ENCODE assay signal across 9 cellular contexts in genomic region chr14:74257078-74257987, GRCh38. TPM values are rescaled to one million over a fixed set of nuclear protein-coding genes. Genes with fewer than 3 reads are reported as not detected.
DNase-seq lines count a peak whose midpoint lies in the region; ATAC-seq, FAIRE-seq and TF ChIP-seq lines count a peak whose summit lies in the region.
"Had no signal": no experiment of that assay in that cellular context is flagged by ENCODE, and none has a peak within 500 bp of the region (broad histone marks: within the 10 kb centered on the region; RNA-seq: fewer than 3 reads in every experiment).

No MANE protein-coding gene starts in this region.

- H3K27ac ChIP-seq in Peyer's patch (no peak overlapping the region), osteoblast (ENCODE audit: low read depth, low read length) (no peak overlapping the region), thymus (ENCODE audit: low read depth) (no peak overlapping the region)

- peaks cover 0 to 8% of the 10 kb centered on the region in 2 donors for H3K27me3 ChIP-seq in Peyer's patch
- peaks cover 18% of the 10 kb centered on the region for H3K27me3 ChIP-seq in osteoblast (ENCODE audit: insufficient read depth, low read length)
- H3K27me3 ChIP-seq in thymus (ENCODE audit: control insufficient read depth, insufficient read depth): peaks cover 12% of the 10 kb centered on the region

- no peaks in the 10 kb centered on the region for H3K79me2 ChIP-seq in osteoblast (ENCODE audit: insufficient read depth, low read length)

- H3K36me3 ChIP-seq in Peyer's patch (no peaks in the 10 kb centered on the region), osteoblast (ENCODE audit: insufficient read depth, low read length) (no peaks in the 10 kb centered on the region), thymus (ENCODE audit: control insufficient read depth, insufficient read depth) (no peaks in the 10 kb centered on the region)

- 4% methylated on average over 72 of the region's 72 CpGs for WGBS in thymus

- no peaks in the 10 kb centered on the region for H4K20me1 ChIP-seq in osteoblast (ENCODE audit: insufficient read depth, low read length)

- ATAC-seq in HG03432 (IDR thresholded peaks at IDR 0.05; ENCODE audit: unreplicated experiment) (peak; percentile 87), GM19324 (IDR thresholded peaks at IDR 0.05; ENCODE audit: low FRiP score, unreplicated experiment) (no peak)

- FAIRE-seq in GM12892 (lab: Jason Lieb, UNC): peak; percentile 88

- H2AFZ ChIP-seq in osteoblast (ENCODE audit: low read length): peak overlapping the region; percentile 67

- TF ChIP-seq POLR2A in GM12892 (IDR thresholded peaks at IDR 0.05; ENCODE audit: low read depth, low read length): no peak
- TF ChIP-seq POLR2A in Peyer's patch (IDR thresholded peaks at IDR 0.05): no peak

- peak overlapping the region; percentile 46 to 68 (median 61) for H3K4me3 ChIP-seq in Peyer's patch
- peak overlapping the region; percentile 74 for H3K4me3 ChIP-seq in osteoblast (ENCODE audit: insufficient read depth, low read length)
- peak overlapping the region; percentile 64 for H3K4me3 ChIP-seq in thymus (ENCODE audit: low read length)

- TF ChIP-seq CTCF in Peyer's patch (IDR thresholded peaks at IDR 0.05): peak; percentile 67 to 97 (median 91)
- TF ChIP-seq CTCF in osteoblast (IDR thresholded peaks at IDR 0.05; ENCODE audit: extremely low read depth, low read depth, low read length): peak; percentile 63

- DNase-seq in GM12892 (ENCODE audit: insufficient read length): peak; percentile 82
- DNase-seq in Peyer's patch: peak; percentile 20 to 71 (median 54)
- peak; percentile 87 for DNase-seq in activated effector memory CD4-positive, alpha-beta T cell treated with anti-CD3 and anti-CD28 coated beads, Interleukin-2, amount 50 U/mL, for 16 hours
- peak; percentile 54 for DNase-seq in glomerular visceral epithelial cell (ENCODE audit: extremely low spot score)
- peak; percentile 95 for DNase-seq in osteoblast (ENCODE audit: insufficient read length, low spot score, missing footprints)

- H3K4me2 ChIP-seq in osteoblast (ENCODE audit: insufficient read depth, low read length): peak overlapping the region; percentile 85

- H3K9me3 ChIP-seq in Peyer's patch (no peaks in the 10 kb centered on the region), osteoblast (ENCODE audit: low read depth, low read length) (no peaks in the 10 kb centered on the region), thymus (ENCODE audit: control insufficient read depth) (no peaks in the 10 kb centered on the region)

- peaks cover 0 to 15% (median 9%) of the 10 kb centered on the region in 4 donors for H3K4me1 ChIP-seq in Peyer's patch
- H3K4me1 ChIP-seq in osteoblast (ENCODE audit: insufficient read depth, low read length): peaks cover 11% of the 10 kb centered on the region
- H3K4me1 ChIP-seq in thymus (ENCODE audit: control insufficient read depth, insufficient read depth, low read length): peaks cover 8% of the 10 kb centered on the region

RNA-seq across cellular contexts. Expression of gene VSX2, which starts 18.1 kb away (rescaled TPM):
- 0.08 TPM for polyA plus RNA-seq in GM12892 (2012; ENCODE audit: missing spikeins)
- not detected for total RNA-seq in Peyer's patch
- total RNA-seq in osteoblast: not detected in 2 replicates
- polyA plus RNA-seq in thymus: 0.14 TPM
- total RNA-seq: pulmonary artery endothelial cell had no signal

RNA-seq across cellular contexts. Expression of gene ABCD4, which starts 45.4 kb away (rescaled TPM):
- 25.0 TPM for polyA plus RNA-seq in GM12892 (2012; ENCODE audit: missing spikeins)
- total RNA-seq in Peyer's patch (100 to 1,000 TPM in 3 of 4 donors, 10 to 100 TPM in 1; 89.1 to 139 (median 107) TPM), osteoblast (35.7 and 38.7 TPM in 2 replicates)
- 95.7 TPM for polyA plus RNA-seq in thymus
